In the genomic region with DNA sequence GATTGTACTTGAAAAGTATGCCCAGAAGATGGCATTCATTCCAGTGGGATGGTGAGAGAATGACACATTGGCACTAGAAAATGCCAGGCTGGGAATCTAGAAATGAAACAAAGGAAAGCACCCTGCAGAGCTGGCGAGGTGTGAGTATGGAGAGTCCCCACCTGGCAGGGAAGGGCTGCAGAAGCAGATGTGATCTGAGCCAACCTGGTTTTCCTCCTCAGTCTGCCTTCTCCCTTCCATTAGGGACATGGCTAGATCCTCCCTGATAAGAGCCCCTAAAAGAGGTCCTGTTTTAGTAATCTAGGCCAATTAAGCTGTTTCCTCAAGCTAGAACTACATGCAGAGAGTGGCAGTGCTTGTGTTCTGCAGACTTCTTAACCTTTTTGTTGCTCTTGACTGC, we compare ENCODE assay signal across 13 cellular contexts. TPM values are rescaled to one million over a fixed set of nuclear protein-coding genes. Genes with fewer than 3 reads are reported as not detected.
"Had no signal": no experiment of that assay in that cellular context is flagged by ENCODE, and none has a peak within 500 bp of the region (broad histone marks: within the 10 kb centered on the region; RNA-seq: fewer than 3 reads in every experiment).

No MANE protein-coding gene starts in this region.

- H2AFZ ChIP-seq: neural progenitor cell had no signal

- H3K27me3 ChIP-seq: right lobe of liver, suprapubic skin had no signal

- DNase-seq: activated CD4-positive, CD25-positive, alpha-beta regulatory T cell treated with anti-CD3 and anti-CD28 coated beads, Interleukin-2, amount 50 U/mL, for 72 hours; activated naive CD4-positive, alpha-beta T cell; activated naive CD8-positive, alpha-beta T cell treated with anti-CD3 and anti-CD28 coated beads, Interleukin-2, amount 50 U/mL, for 24 hours; activated T-cell treated with anti-CD3 and anti-CD28 coated beads for 4 hours; endodermal cell; heart right ventricle; naive B cell; psoas muscle; right lobe of liver; trophoblast cell had no signal

- H3K9me3 ChIP-seq: psoas muscle, right lobe of liver, suprapubic skin had no signal

- H3K4me3 ChIP-seq: gastroesophageal sphincter, heart right ventricle, neural progenitor cell, psoas muscle, right lobe of liver, suprapubic skin had no signal

- H3K4me2 ChIP-seq: neural progenitor cell had no signal

- H3K36me3 ChIP-seq: gastroesophageal sphincter, heart right ventricle, neural progenitor cell, right lobe of liver, suprapubic skin had no signal

- H3K27ac ChIP-seq: gastroesophageal sphincter, heart right ventricle, neural progenitor cell, psoas muscle, right lobe of liver, suprapubic skin had no signal

- ATAC-seq: activated naive CD8-positive, alpha-beta T cell treated with anti-CD3 and anti-CD28 coated beads, Interleukin-2, amount 50 U/mL, for 24 hours; gastroesophageal sphincter; heart right ventricle; psoas muscle; right lobe of liver had no signal

- H3K9ac ChIP-seq: neural progenitor cell had no signal

- H3K4me1 ChIP-seq: gastroesophageal sphincter, heart right ventricle, neural progenitor cell, psoas muscle, right lobe of liver, suprapubic skin had no signal

RNA-seq across cellular contexts. Expression of a gene that starts 24.7 kb away (rescaled TPM):
- total RNA-seq: endodermal cell had no signal
